In genomic region chrY:19465809-19466208, GRCh38 we compare ENCODE assay signal across 19 cellular contexts.
"Had no signal": no experiment of that assay in that cellular context is flagged by ENCODE, and none has a peak within 500 bp of the region (broad histone marks: within the 10 kb centered on the region; RNA-seq: fewer than 3 reads in every experiment).

No MANE protein-coding gene starts in this region.

- H3K9me3 Mint-ChIP-seq: natural killer cell, neural crest cell, type B pancreatic cell had no signal

- H3K4me3 ChIP-seq: esophagus muscularis mucosa, gastrocnemius medialis, right atrium auricular region, sigmoid colon, skin epidermis, suprapubic skin, thyroid gland had no signal

- H3K36me3 ChIP-seq: esophagus muscularis mucosa, gastrocnemius medialis, right atrium auricular region, sigmoid colon, suprapubic skin, thyroid gland had no signal

- H3K4me1 ChIP-seq: esophagus muscularis mucosa, gastrocnemius medialis, right atrium auricular region, sigmoid colon, suprapubic skin, thyroid gland had no signal

- H3K27ac ChIP-seq: epithelial cell of prostate, esophagus muscularis mucosa, gastrocnemius medialis, right atrium auricular region, sigmoid colon, skin epidermis, suprapubic skin, thyroid gland had no signal

- H3K36me3 Mint-ChIP-seq: natural killer cell, type B pancreatic cell had no signal

- H3K27me3 Mint-ChIP-seq: type B pancreatic cell had no signal

- H3K4me3 Mint-ChIP-seq: natural killer cell, neural crest cell, type B pancreatic cell had no signal

- H3K27me3 ChIP-seq: esophagus muscularis mucosa, gastrocnemius medialis, right atrium auricular region, sigmoid colon, suprapubic skin, thyroid gland had no signal

- H3K9me3 ChIP-seq: esophagus muscularis mucosa, gastrocnemius medialis, right atrium auricular region, sigmoid colon, suprapubic skin, thyroid gland had no signal

- H3K4me1 Mint-ChIP-seq: neural crest cell had no signal

- H3K27ac Mint-ChIP-seq: type B pancreatic cell had no signal

- DNase-seq: effector memory CD4-positive, alpha-beta T cell; gastrocnemius medialis; glutamatergic neuron; islet precursor cell; mammary epithelial cell; natural killer cell; sigmoid colon; stimulated activated CD4-positive, alpha-beta T cell treated with anti-CD3 and anti-CD28 coated beads, Interleukin-2, amount 100 ng/mL, for 24 hours; stimulated activated CD4-positive, alpha-beta T cell treated with anti-CD3 and anti-CD28 coated beads, Interleukin-4, amount 100 ng/mL, for 4 hours; stimulated activated naive CD4-positive, alpha-beta T cell; thyroid gland had no signal

- ATAC-seq: gastrocnemius medialis, left lobe of liver, natural killer cell had no signal
